Comparison of ENCODE assay signal across 28 cellular contexts in genomic region chr1:221683681-221684080, GRCh38. TPM values are rescaled to one million over a fixed set of nuclear protein-coding genes. Genes with fewer than 3 reads are reported as not detected.
DNase-seq lines count a peak whose midpoint lies in the region; ATAC-seq and TF ChIP-seq lines count a peak whose summit lies in the region.
"Had no signal": no experiment of that assay in that cellular context is flagged by ENCODE, and none has a peak within 500 bp of the region (broad histone marks: within the 10 kb centered on the region; RNA-seq: fewer than 3 reads in every experiment).

No MANE protein-coding gene starts in this region.

- H3K27ac ChIP-seq in GM23248 = no peak overlapping the region
- H3K27ac ChIP-seq: A549, C4-2B, KMS-11, SJSA1 had no signal

- no peaks in the 10 kb centered on the region for H3K36me3 Mint-ChIP-seq in activated CD4-positive, alpha-beta T cell treated with anti-CD3 and anti-CD28 coated beads, Interleukin-2, amount 10 ng/mL, durations not matched to agents 24 days and 14 days (ENCODE audit: low read depth)
- H3K36me3 Mint-ChIP-seq: CD8-positive, alpha-beta T cell had no signal

- H3K4me1 ChIP-seq in GM23248 (ENCODE audit: insufficient read depth) = peaks cover 6% of the 10 kb centered on the region
- H3K4me1 ChIP-seq: A549, Caco-2, SJSA1 had no signal

- no peak overlapping the region for H3K9ac ChIP-seq in GM23248
- H3K9ac ChIP-seq: KMS-11 had no signal

- H3K4me1 Mint-ChIP-seq in activated CD4-positive, alpha-beta T cell treated with anti-CD3 and anti-CD28 coated beads, Interleukin-2, amount 10 ng/mL, durations not matched to agents 24 days and 14 days = peaks cover 8% of the 10 kb centered on the region
- H3K4me1 Mint-ChIP-seq: B cell had no signal

- TF ChIP-seq CTCF in AG09319 (IDR thresholded peaks at IDR 0.05; ENCODE audit: low read depth, low read length) (no peak), epithelial cell of esophagus (IDR thresholded peaks at IDR 0.05; ENCODE audit: insufficient read depth, low read depth, low read length, missing control alignments) (no peak), fibroblast of the aortic adventitia (IDR thresholded peaks at IDR 0.05; ENCODE audit: insufficient read depth, low read length) (no peak)

- H3K9me3 ChIP-seq in GM23248 (ENCODE audit: low read depth) = no peaks in the 10 kb centered on the region
- H3K9me3 ChIP-seq: A549, Caco-2, SJSA1 had no signal

- no peaks in the 10 kb centered on the region for H4K20me1 ChIP-seq in GM23248 (ENCODE audit: insufficient read depth)

- H3K9me2 ChIP-seq in GM23248 (ENCODE audit: insufficient read depth) = no peaks in the 10 kb centered on the region

- intact Hi-C loops in activated CD4-positive, alpha-beta T cell treated with anti-CD3 and anti-CD28 coated beads, Interleukin-2, amount 10 ng/mL, durations not matched to agents 24 days and 14 days (cut with micrococcal nuclease) = no loop called here

- H3F3A ChIP-seq in GM23248 (ENCODE audit: insufficient read depth) = no peaks in the 10 kb centered on the region

- no peak overlapping the region for H2AFZ ChIP-seq in GM23248

- peak; percentile 20 for DNase-seq in AG09319 (ENCODE audit: extremely low read depth, low read depth)
- DNase-seq in GM23248 = peak; percentile 43
- peak; percentile 48 for DNase-seq in epithelial cell of esophagus (ENCODE audit: low read depth)
- peak; percentile 67 for DNase-seq in fibroblast of the aortic adventitia (ENCODE audit: low read depth)
- no peak for DNase-seq in activated CD4-positive, alpha-beta T cell treated with anti-CD3 and anti-CD28 coated beads, Interleukin-2, amount 10 ng/mL, durations not matched to agents 24 days and 14 days
- DNase-seq: Caco-2; CD8-positive, alpha-beta T cell; GDM1; HCEC 1CT; IMR-90; MV-4-11; NCI-H1105; NCI-H146; NCI-H1930; NCI-H2107; NCI-H446; NCI-H524 treated with DMSO at 0.1 percent for 48 hours; NCI-H774; Right ventricle myocardium superior; RPMI8226 had no signal

- H3K27me3 ChIP-seq in GM23248 (replicated peaks; ENCODE audit: insufficient read depth) = no peaks in the 10 kb centered on the region
- H3K27me3 ChIP-seq: SJSA1 had no signal

- no peak for ATAC-seq in GM21390 (IDR thresholded peaks at IDR 0.05; ENCODE audit: unreplicated experiment)
- ATAC-seq in HG03378 (IDR thresholded peaks at IDR 0.05; ENCODE audit: unreplicated experiment) = no peak
- ATAC-seq: A549; CD8-positive, alpha-beta T cell; GM12878 had no signal

- no peak overlapping the region for H3K27ac Mint-ChIP-seq in activated CD4-positive, alpha-beta T cell treated with anti-CD3 and anti-CD28 coated beads, Interleukin-2, amount 10 ng/mL, durations not matched to agents 24 days and 14 days
- H3K27ac Mint-ChIP-seq: B cell; CD8-positive, alpha-beta T cell had no signal

- peaks cover 14% of the 10 kb centered on the region for H3K9me3 Mint-ChIP-seq in activated CD4-positive, alpha-beta T cell treated with anti-CD3 and anti-CD28 coated beads, Interleukin-2, amount 10 ng/mL, durations not matched to agents 24 days and 14 days

- H3K4me3 ChIP-seq in GM23248 (no peak overlapping the region), epithelial cell of esophagus (ENCODE audit: low read length) (no peak overlapping the region), fibroblast of the aortic adventitia (ENCODE audit: low read depth, low read length) (no peak overlapping the region)
- H3K4me3 ChIP-seq: A549, GM12878, SJSA1 had no signal

- no peaks in the 10 kb centered on the region for H3K36me3 ChIP-seq in GM23248 (ENCODE audit: low read depth)
- H3K36me3 ChIP-seq: SJSA1 had no signal

- WGBS in GM23248 (ENCODE audit: low coverage in 1 of 2, low lambda C conversion rate in 2 of 2, missing lambda C conversion rate in 2 of 2), 2 experiments = 8 to 16% methylated on average over 2 of the region's 2 CpGs

- in situ Hi-C loops in GM23248 (cut with MboI) = no loop called here

- H3K4me2 ChIP-seq in GM23248 (ENCODE audit: unreplicated experiment) = no peak overlapping the region
- H3K4me2 ChIP-seq: A549, KMS-11 had no signal

- no peaks in the 10 kb centered on the region for H3K27me3 Mint-ChIP-seq in activated CD4-positive, alpha-beta T cell treated with anti-CD3 and anti-CD28 coated beads, Interleukin-2, amount 10 ng/mL, durations not matched to agents 24 days and 14 days
- H3K27me3 Mint-ChIP-seq: B cell had no signal

- H3K4me3 Mint-ChIP-seq in activated CD4-positive, alpha-beta T cell treated with anti-CD3 and anti-CD28 coated beads, Interleukin-2, amount 10 ng/mL, durations not matched to agents 24 days and 14 days = no peak overlapping the region
- H3K4me3 Mint-ChIP-seq: B cell; CD8-positive, alpha-beta T cell had no signal

- H3K79me2 ChIP-seq in GM23248 (ENCODE audit: insufficient read depth) = no peaks in the 10 kb centered on the region

RNA-seq across cellular contexts. Expression of gene DUSP10, which starts 58.2 kb away (rescaled TPM):
- total RNA-seq in GM23248 (2014; rRNA removed; shearing (Covaris generic)) = 10.5 and 19.3 TPM in 2 replicates
- 16.2 and 16.4 TPM in 2 replicates for polyA plus RNA-seq in GM23248 (2016; fragmentation: Nextera tagmentation; extraction: Ambion mirVana)
- total RNA-seq in fibroblast of the aortic adventitia (ENCODE audit: low replicate concordance) = 8.0 and 26.8 TPM in 2 replicates
- 13.5 and 14.6 TPM in 2 replicates for total RNA-seq in activated CD4-positive, alpha-beta T cell treated with anti-CD3 and anti-CD28 coated beads, Interleukin-2, amount 10 ng/mL, durations not matched to agents 24 days and 14 days
